ENCODE assay signal across 10 cellular contexts in genomic region chr12:4277205-4277543, GRCh38. TPM values are rescaled to one million over a fixed set of nuclear protein-coding genes. Genes with fewer than 3 reads are reported as not detected.
DNase-seq lines count a peak whose midpoint lies in the region; ATAC-seq and TF ChIP-seq lines count a peak whose summit lies in the region.
"Had no signal": no experiment of that assay in that cellular context is flagged by ENCODE, and none has a peak within 500 bp of the region (broad histone marks: within the 10 kb centered on the region; RNA-seq: fewer than 3 reads in every experiment).

No MANE protein-coding gene starts in this region.

- H3K4me2 ChIP-seq in mesendoderm (ENCODE audit: low read length): peak overlapping the region; percentile 45

- H2BK5ac ChIP-seq in mesendoderm (ENCODE audit: low read length): no peak overlapping the region

- peaks cover 45% of the 10 kb centered on the region for H3K4me1 Mint-ChIP-seq in activated naive CD8-positive, alpha-beta T cell treated with anti-CD3 and anti-CD28 coated beads, Interleukin-2, amount 10 ng/mL, durations not matched to agents 7 days and 5 days

- H2AK5ac ChIP-seq in mesendoderm (ENCODE audit: low read length): no peak overlapping the region

- H3K4me1 ChIP-seq in heart right ventricle (peaks cover 16 to 84% (median 75%) of the 10 kb centered on the region in 9 donors), mesendoderm (ENCODE audit: control insufficient read depth, low read depth, low read length) (peaks cover 10% of the 10 kb centered on the region), upper lobe of right lung (peaks cover 58% of the 10 kb centered on the region)

- H4K5ac ChIP-seq in mesendoderm (ENCODE audit: low read length): no peak overlapping the region

- intact Hi-C loops in heart right ventricle (cut with DNase I): loop anchor here (1.0 to 10.0 kb wide), 14 partner anchors 132 to 395 kb away; no protein-coding TSS in a partner anchor
- intact Hi-C loops in left ventricle myocardium superior (cut with micrococcal nuclease): loop anchor here (10.0 kb wide), 1 partner anchor 392 kb away; no protein-coding TSS in a partner anchor
- intact Hi-C loops in upper lobe of right lung (cut with DNase I): loop anchor here (10.0 kb wide), 1 partner anchor 392 kb away; no protein-coding TSS in a partner anchor

- ATAC-seq in heart right ventricle (no peak), left ventricle myocardium superior (no peak), upper lobe of right lung (no peak), HG03135 (IDR thresholded peaks at IDR 0.05; ENCODE audit: unreplicated experiment) (no peak), GM19035 (IDR thresholded peaks at IDR 0.05; ENCODE audit: unreplicated experiment) (no peak)
- ATAC-seq in activated naive CD8-positive, alpha-beta T cell treated with anti-CD3 and anti-CD28 coated beads, Interleukin-2, amount 10 ng/mL, durations not matched to agents 7 days and 5 days (ENCODE audit: low read depth): no peak

- peak overlapping the region; percentile 90 for H3K4me3 Mint-ChIP-seq in activated naive CD8-positive, alpha-beta T cell treated with anti-CD3 and anti-CD28 coated beads, Interleukin-2, amount 10 ng/mL, durations not matched to agents 7 days and 5 days

- WGBS in heart right ventricle, 2 donors: 26 to 27% methylated on average over 6 of the region's 6 CpGs
- no CpG with 5 or more reads among the region's 6 CpGs for WGBS in mesendoderm (ENCODE audit: extremely low coverage, insufficient coverage, low lambda C conversion rate)

- no peak overlapping the region for H2BK15ac ChIP-seq in mesendoderm (replicated peaks; ENCODE audit: low read depth)

- H3K4ac ChIP-seq in mesendoderm (ENCODE audit: low read depth, low read length): no peak overlapping the region

- peak in 3 of 9 donors; percentile 0 to 19 (median 10) for TF ChIP-seq CTCF in heart right ventricle (IDR thresholded peaks at IDR 0.05)
- peak; percentile 2 for TF ChIP-seq CTCF in upper lobe of right lung (IDR thresholded peaks at IDR 0.05)

- H3K18ac ChIP-seq in mesendoderm (ENCODE audit: low read length): no peak overlapping the region

- DNase-seq in heart right ventricle (no peak), left ventricle myocardium superior (no peak), mesendoderm (no peak), upper lobe of right lung (no peak), HPDE6-E6E7 (ENCODE audit: extremely low spot score) (no peak)
- DNase-seq in activated naive CD8-positive, alpha-beta T cell treated with anti-CD3 and anti-CD28 coated beads, Interleukin-2, amount 10 ng/mL, durations not matched to agents 7 days and 5 days: no peak

- H3K36me3 ChIP-seq in heart right ventricle: peaks cover 0 to 59% (median 21%) of the 10 kb centered on the region in 9 donors
- peaks cover 29% of the 10 kb centered on the region for H3K36me3 ChIP-seq in mesendoderm (ENCODE audit: control insufficient read depth, insufficient read depth, low read length)
- H3K36me3 ChIP-seq in upper lobe of right lung: peaks cover 30% of the 10 kb centered on the region

- H3K27ac Mint-ChIP-seq in activated naive CD8-positive, alpha-beta T cell treated with anti-CD3 and anti-CD28 coated beads, Interleukin-2, amount 10 ng/mL, durations not matched to agents 7 days and 5 days: peak overlapping the region; percentile 99

- peak overlapping the region in 6 of 10 donors; percentile 85 to 95 (median 92) for H3K4me3 ChIP-seq in heart right ventricle
- H3K4me3 ChIP-seq in mesendoderm (ENCODE audit: low read length): no peak overlapping the region
- H3K4me3 ChIP-seq in upper lobe of right lung: no peak overlapping the region
- H3K4me3 ChIP-seq: GM23248, mucosa of descending colon had no signal

- H3K27me3 ChIP-seq in heart right ventricle (peaks cover 0 to 43% (median 0%) of the 10 kb centered on the region in 7 donors), mesendoderm (ENCODE audit: insufficient read depth, low read length, poor library complexity) (no peaks in the 10 kb centered on the region), upper lobe of right lung (peaks cover 18% of the 10 kb centered on the region)

- peaks cover 64% of the 10 kb centered on the region for H3K36me3 Mint-ChIP-seq in activated naive CD8-positive, alpha-beta T cell treated with anti-CD3 and anti-CD28 coated beads, Interleukin-2, amount 10 ng/mL, durations not matched to agents 7 days and 5 days

- no peak overlapping the region for H3K23ac ChIP-seq in mesendoderm (ENCODE audit: low read length)

- H4K8ac ChIP-seq in mesendoderm (ENCODE audit: low read depth, low read length): no peak overlapping the region

- peak overlapping the region; percentile 87 for H3K56ac ChIP-seq in mesendoderm (ENCODE audit: low read length)

- peaks cover 74% of the 10 kb centered on the region for H3K79me2 ChIP-seq in mesendoderm (ENCODE audit: control insufficient read depth, insufficient read depth, low read length)

- H3K79me1 ChIP-seq in mesendoderm (ENCODE audit: low read length): peaks cover 23% of the 10 kb centered on the region

- H3K9me3 Mint-ChIP-seq in activated naive CD8-positive, alpha-beta T cell treated with anti-CD3 and anti-CD28 coated beads, Interleukin-2, amount 10 ng/mL, durations not matched to agents 7 days and 5 days: no peaks in the 10 kb centered on the region

- POLR2A ChIA-PET in activated naive CD8-positive, alpha-beta T cell treated with anti-CD3 and anti-CD28 coated beads, Interleukin-2, amount 10 ng/mL, durations not matched to agents 7 days and 5 days (lab: Charles Lee): interaction anchor here (0.6 to 11.7 kb wide), 27 partner anchors 8 to 394 kb away, joined by 3 to 292 read pairs (median 8); no protein-coding TSS in a partner anchor

- peak overlapping the region; percentile 67 for H3K9ac ChIP-seq in mesendoderm (ENCODE audit: low read length)
- H3K9ac ChIP-seq: GM23248 had no signal

- no peak overlapping the region for H2BK120ac ChIP-seq in mesendoderm (ENCODE audit: low read depth, low read length)

- H3K27ac ChIP-seq in heart right ventricle (peak overlapping the region in 9 of 10 donors; percentile 55 to 98 (median 91)), mesendoderm (ENCODE audit: low read depth, low read length) (no peak overlapping the region), upper lobe of right lung (no peak overlapping the region)
- H3K27ac ChIP-seq: GM23248 had no signal

- no peaks in the 10 kb centered on the region for H3K9me3 ChIP-seq in heart right ventricle
- no peaks in the 10 kb centered on the region for H3K9me3 ChIP-seq in upper lobe of right lung
- H3K9me3 ChIP-seq: mucosa of descending colon had no signal

- no peaks in the 10 kb centered on the region for H3K27me3 Mint-ChIP-seq in activated naive CD8-positive, alpha-beta T cell treated with anti-CD3 and anti-CD28 coated beads, Interleukin-2, amount 10 ng/mL, durations not matched to agents 7 days and 5 days

RNA-seq across cellular contexts. Expression of gene CCND2, which starts 3.6 kb away (rescaled TPM):
- total RNA-seq in heart right ventricle (100 to 1,000 TPM; 176 to 515 (median 381) TPM), left ventricle myocardium superior (281 TPM), upper lobe of right lung (94.2 TPM)
- 10 to 100 TPM; 27.5 to 28.4 TPM for polyA plus RNA-seq in heart right ventricle
- 100 to 1,000 TPM; 417 to 438 TPM for total RNA-seq in activated naive CD8-positive, alpha-beta T cell treated with anti-CD3 and anti-CD28 coated beads, Interleukin-2, amount 10 ng/mL, durations not matched to agents 7 days and 5 days
- polyA plus RNA-seq in mesendoderm (2013, experiment 1 of 2): 117 TPM
- 108 TPM for polyA plus RNA-seq in mesendoderm (2013, experiment 2 of 2)

RNA-seq across cellular contexts. Expression of gene TIGAR, which starts 43.8 kb away (rescaled TPM):
- total RNA-seq in heart right ventricle: 10 to 100 TPM; 10.9 to 15.5 (median 13.7) TPM
- 1 to 10 TPM; 3.7 to 5.4 TPM for polyA plus RNA-seq in heart right ventricle
- total RNA-seq in left ventricle myocardium superior: 14.4 TPM
- total RNA-seq in activated naive CD8-positive, alpha-beta T cell treated with anti-CD3 and anti-CD28 coated beads, Interleukin-2, amount 10 ng/mL, durations not matched to agents 7 days and 5 days: 10 to 100 TPM in 1 of 2 experiments, 1 to 10 TPM in 1; 9.7 to 11.4 TPM
- polyA plus RNA-seq in mesendoderm (2013, experiment 1 of 2): 13.7 TPM
- 13.9 TPM for polyA plus RNA-seq in mesendoderm (2013, experiment 2 of 2)
- 20.0 TPM for total RNA-seq in upper lobe of right lung

Comparison
In these comparisons a context has a peak if more than half of its experiments do, and no peak if none do; other contexts are left out.
1. H3K27ac ChIP-seq: peak in heart right ventricle (9 of 10); none in mesendoderm (single experiment) and upper lobe of right lung (single experiment).
2. H3K4me3 ChIP-seq: peak in heart right ventricle (6 of 10); none in mesendoderm (single experiment) and upper lobe of right lung (single experiment).